ENCODE assay signal across 8 cellular contexts in the genomic region with DNA sequence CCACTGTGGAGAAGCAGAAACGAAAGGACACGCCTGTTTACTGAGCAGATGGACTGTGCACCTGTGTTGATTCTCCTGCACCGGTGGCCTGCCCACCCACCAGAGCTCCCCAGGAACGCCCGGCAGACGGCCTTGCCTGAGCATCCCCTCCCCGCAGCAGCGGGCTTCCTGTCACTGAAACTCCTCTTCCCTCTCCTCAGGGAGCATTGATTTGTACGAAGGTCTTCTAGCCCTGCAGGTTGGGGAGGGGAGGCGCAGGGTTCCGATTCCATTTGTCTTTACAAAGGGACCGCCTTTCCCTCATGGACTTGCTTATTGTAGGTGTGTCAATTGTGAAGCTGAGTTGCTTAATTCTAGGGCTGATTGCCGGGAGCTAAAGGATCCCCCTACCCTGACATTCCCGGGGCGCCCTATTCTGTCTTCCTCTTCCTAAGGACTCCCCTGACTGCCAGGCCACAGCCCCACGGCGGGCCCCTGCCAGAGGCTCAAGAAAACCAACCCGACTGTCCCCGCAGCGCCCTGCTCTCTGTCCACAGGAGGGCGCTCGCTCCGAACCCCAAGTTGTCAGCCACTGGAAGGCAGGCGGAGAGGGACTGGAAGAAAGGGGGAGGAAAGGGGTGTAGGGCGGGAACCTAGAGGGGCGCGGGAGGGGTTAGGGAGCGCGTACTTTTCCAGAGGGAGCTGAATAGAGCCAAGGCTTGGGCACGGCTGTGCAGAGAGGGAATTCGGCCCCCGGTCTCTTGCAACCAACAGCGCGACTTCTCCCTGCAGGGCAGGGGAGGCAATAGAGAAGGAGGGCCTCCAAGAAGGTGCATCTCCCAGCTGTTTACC. TPM values are rescaled to one million over a fixed set of nuclear protein-coding genes. Genes with fewer than 3 reads are reported as not detected.
DNase-seq lines count a peak whose midpoint lies in the region; ATAC-seq, FAIRE-seq and TF ChIP-seq lines count a peak whose summit lies in the region.

No MANE protein-coding gene starts in this region.

- H3K27me3 Mint-ChIP-seq in activated naive CD4-positive, alpha-beta T cell treated with anti-CD3 and anti-CD28 coated beads, Interleukin-2, amount 10 ng/mL, durations not matched to agents 7 days and 5 days: no peaks in the 10 kb centered on the region
- H3K27me3 Mint-ChIP-seq in neural crest cell (ENCODE audit: low read depth): no peaks in the 10 kb centered on the region

- H3K36me3 Mint-ChIP-seq in activated naive CD4-positive, alpha-beta T cell treated with anti-CD3 and anti-CD28 coated beads, Interleukin-2, amount 10 ng/mL, durations not matched to agents 7 days and 5 days: peaks cover 27% of the 10 kb centered on the region
- no peaks in the 10 kb centered on the region for H3K36me3 Mint-ChIP-seq in neural crest cell (ENCODE audit: low read depth)

- H3K4me3 ChIP-seq in SJSA1: peak overlapping the region; percentile 73
- H3K4me3 ChIP-seq in stomach smooth muscle (ENCODE audit: low read length in 2 of 2): peak overlapping the region; percentile 99

- H3K9me3 Mint-ChIP-seq in activated naive CD4-positive, alpha-beta T cell treated with anti-CD3 and anti-CD28 coated beads, Interleukin-2, amount 10 ng/mL, durations not matched to agents 7 days and 5 days: no peaks in the 10 kb centered on the region
- H3K9me3 Mint-ChIP-seq in neural crest cell: no peaks in the 10 kb centered on the region

- no peak for FAIRE-seq in frontal cortex (lab: Jason Lieb, UNC)

- H3K36me3 ChIP-seq in SJSA1: peaks cover 32% of the 10 kb centered on the region
- H3K36me3 ChIP-seq in stomach smooth muscle (ENCODE audit: control insufficient read depth in 2 of 2, insufficient read depth in 2 of 2, low read length in 2 of 2): peaks cover 0 to 4% of the 10 kb centered on the region in 2 donors

- H3K4me1 ChIP-seq in SJSA1 (replicated peaks): peaks cover 40% of the 10 kb centered on the region
- peaks cover 42% of the 10 kb centered on the region for H3K4me1 ChIP-seq in stomach smooth muscle (ENCODE audit: control insufficient read depth, insufficient read depth, low read length)

- ATAC-seq in GM19455 (IDR thresholded peaks at IDR 0.05; ENCODE audit: unreplicated experiment): no peak

- TF ChIP-seq CTCF in LNCAP (IDR thresholded peaks at IDR 0.05) (peak; percentile 63), neural crest cell (conservative IDR thresholded peaks at IDR 0.05) (peak; percentile 83)

- H3K27me3 ChIP-seq in SJSA1 (replicated peaks): no peaks in the 10 kb centered on the region
- H3K27me3 ChIP-seq in stomach smooth muscle (ENCODE audit: control insufficient read depth in 1 of 2, insufficient read depth in 2 of 2, low read length in 2 of 2): no peaks in the 10 kb centered on the region

- H3K27ac ChIP-seq in SJSA1: peak overlapping the region; percentile 86
- H3K27ac ChIP-seq in stomach smooth muscle (ENCODE audit: low read length): peak overlapping the region; percentile 98

- peaks cover 62% of the 10 kb centered on the region for H3K4me1 Mint-ChIP-seq in activated naive CD4-positive, alpha-beta T cell treated with anti-CD3 and anti-CD28 coated beads, Interleukin-2, amount 10 ng/mL, durations not matched to agents 7 days and 5 days
- H3K4me1 Mint-ChIP-seq in neural crest cell: peaks cover 27% of the 10 kb centered on the region

- CTCF ChIA-PET in activated naive CD4-positive, alpha-beta T cell treated with anti-CD3 and anti-CD28 coated beads, Interleukin-2, amount 10 ng/mL, durations not matched to agents 7 days and 5 days (lab: Charles Lee): interaction anchor here (0.6 to 8.2 kb wide), 31 partner anchors 8 to 913 kb away, joined by 3 to 204 read pairs (median 4); a partner anchor contains a TSS

- in situ Hi-C loops in Caki2 (cut with HindIII; ENCODE audit: low pct_unique_long_range_greater_than_20kb, low sequenced_read_pairs): no loop called here

- H3K9ac ChIP-seq in stomach smooth muscle (ENCODE audit: low read length in 2 of 2): peak overlapping the region; percentile 62 to 64

- H3K9me3 ChIP-seq in SJSA1 (replicated peaks) (no peaks in the 10 kb centered on the region), stomach smooth muscle (ENCODE audit: control insufficient read depth in 2 of 2, low read length in 2 of 2) (no peaks in the 10 kb centered on the region)

- H3K27ac Mint-ChIP-seq in activated naive CD4-positive, alpha-beta T cell treated with anti-CD3 and anti-CD28 coated beads, Interleukin-2, amount 10 ng/mL, durations not matched to agents 7 days and 5 days: peak overlapping the region; percentile 91
- peak overlapping the region; percentile 70 for H3K27ac Mint-ChIP-seq in neural crest cell (ENCODE audit: unreplicated experiment)

- DNase-seq in Caki2 (ENCODE audit: low read depth) (peak; percentile 83), SJSA1 (ENCODE audit: low read depth in 1 of 2, low spot score in 2 of 2) (peak; percentile 76 to 80), frontal cortex (ENCODE audit: low spot score in 2 of 2) (peak; percentile 62 to 76), neural crest cell (ENCODE audit: low read depth, low spot score) (peak; percentile 85)
- DNase-seq in activated naive CD4-positive, alpha-beta T cell treated with anti-CD3 and anti-CD28 coated beads, Interleukin-2, amount 10 ng/mL, durations not matched to agents 7 days and 5 days: peak; percentile 87

- H3K4me3 Mint-ChIP-seq in activated naive CD4-positive, alpha-beta T cell treated with anti-CD3 and anti-CD28 coated beads, Interleukin-2, amount 10 ng/mL, durations not matched to agents 7 days and 5 days: peak overlapping the region; percentile 82
- H3K4me3 Mint-ChIP-seq in neural crest cell: peak overlapping the region; percentile 42

RNA-seq across cellular contexts. Expression of a gene that starts 2.8 kb away (rescaled TPM):
- 1,350 and 1,721 TPM in 2 replicates for total RNA-seq in Caki2 (2014; rRNA removed; shearing (Covaris generic); ENCODE audit: low replicate concordance)
- 609 and 771 TPM in 2 replicates for total RNA-seq in SJSA1 (2014; rRNA removed; shearing (Covaris generic))
- total RNA-seq in frontal cortex (9.8 TPM), neural crest cell (not detected in 2 replicates)

RNA-seq across cellular contexts. Expression of a gene that starts 7.8 kb away (rescaled TPM):
- not detected in 2 replicates for total RNA-seq in Caki2 (2014; rRNA removed; shearing (Covaris generic); ENCODE audit: low replicate concordance)
- not detected in 2 replicates for total RNA-seq in SJSA1 (2014; rRNA removed; shearing (Covaris generic))
- total RNA-seq in frontal cortex (not detected), neural crest cell (not detected in 2 replicates)

RNA-seq across cellular contexts. Expression of a gene that starts 12.6 kb away (rescaled TPM):
- total RNA-seq in Caki2 (2014; rRNA removed; shearing (Covaris generic); ENCODE audit: low replicate concordance): 40.4 and 54.7 TPM in 2 replicates
- total RNA-seq in SJSA1 (2014; rRNA removed; shearing (Covaris generic)): 5.0 and 9.5 TPM in 2 replicates
- total RNA-seq in frontal cortex (1.6 TPM), neural crest cell (10.3 and 11.7 TPM in 2 replicates)

RNA-seq across cellular contexts. Expression of a gene that starts 16.1 kb away (rescaled TPM):
- not detected in 2 replicates for total RNA-seq in Caki2 (2014; rRNA removed; shearing (Covaris generic); ENCODE audit: low replicate concordance)
- 0.31 and 2.9 TPM in 2 replicates for total RNA-seq in SJSA1 (2014; rRNA removed; shearing (Covaris generic))
- not detected for total RNA-seq in frontal cortex
- total RNA-seq in neural crest cell: not detected in 2 replicates

RNA-seq across cellular contexts. Expression of a gene that starts 32.7 kb away (rescaled TPM):
- total RNA-seq in Caki2 (2014; rRNA removed; shearing (Covaris generic); ENCODE audit: low replicate concordance): 10.0 and 24.4 TPM in 2 replicates
- 5.3 and 15.8 TPM in 2 replicates for total RNA-seq in SJSA1 (2014; rRNA removed; shearing (Covaris generic))
- total RNA-seq in frontal cortex (not detected), neural crest cell (not detected in 2 replicates)

Comparison
In these comparisons a context has a peak if more than half of its experiments do, and no peak if none do; other contexts are left out.
1. RNA of a gene that starts 2.8 kb away (total RNA-seq): 1,350 to 1,721 TPM in Caki2 and 609 to 771 TPM in SJSA1; 9.8 TPM in frontal cortex (single experiment) and not detected in neural crest cell; every median in the first group is over 10 times any median in the second.
2. Peak in every context shown above with its lines, with median percentiles within 50 percentile points of each other: DNase-seq.